8 cellular contexts compared by ENCODE assay signal in the genomic region with DNA sequence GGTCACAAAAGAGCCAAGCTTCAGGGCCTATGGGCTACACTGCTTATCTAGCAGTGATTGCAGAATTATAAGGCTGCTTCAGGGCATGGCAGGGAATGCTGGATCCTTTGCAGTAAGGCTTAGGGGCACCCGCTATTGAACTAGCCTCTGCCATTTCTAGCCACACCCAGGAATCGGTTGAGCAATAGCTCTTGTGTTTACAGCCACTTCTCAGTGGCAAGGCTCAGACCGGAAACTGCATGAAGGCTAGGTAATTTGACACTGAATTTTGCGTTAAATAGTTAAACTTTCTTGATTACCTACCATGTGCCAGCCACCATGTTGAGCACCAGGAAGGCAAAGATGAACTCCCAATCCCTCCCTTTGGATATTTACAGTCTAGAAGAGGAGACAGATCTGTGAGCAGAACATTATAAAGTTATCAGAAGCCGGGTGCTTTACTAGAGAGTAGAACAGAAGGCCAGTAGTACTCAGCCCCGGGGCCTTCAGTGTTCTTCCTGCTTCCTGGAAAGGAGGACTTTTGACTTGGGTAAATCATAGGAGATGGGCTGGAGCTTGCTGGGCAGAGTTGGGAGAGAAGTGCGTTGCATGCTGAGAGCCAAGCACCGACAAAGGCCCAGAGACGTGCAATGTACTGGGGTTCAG.
DNase-seq lines count a peak whose midpoint lies in the region; ATAC-seq and TF ChIP-seq lines count a peak whose summit lies in the region.

No MANE protein-coding gene starts in this region.

- H3K36me3 ChIP-seq in brain microvascular endothelial cell (replicated peaks) = no peaks in the 10 kb centered on the region

- H3K27me3 ChIP-seq in brain microvascular endothelial cell (replicated peaks) = no peaks in the 10 kb centered on the region

- intact Hi-C loops in dendritic cell treated with granulocyte-macrophage colony-stimulating factor and Interleukin-4, amounts not matched to agents 40 ng/mL and 50 ng/mL, for 4 days (cut with micrococcal nuclease) = no loop called here

- H3K27ac Mint-ChIP-seq in dendritic cell treated with granulocyte-macrophage colony-stimulating factor and Interleukin-4, amounts not matched to agents 40 ng/mL and 50 ng/mL, for 4 days = peak overlapping the region; percentile 78

- peak; percentile 37 for ATAC-seq in omental fat pad (ENCODE audit: low FRiP score)
- ATAC-seq in HG03025 (IDR thresholded peaks at IDR 0.05; ENCODE audit: low FRiP score, unreplicated experiment) = no peak

- TF ChIP-seq CTCF in omental fat pad (IDR thresholded peaks at IDR 0.05) (no peak), brain microvascular endothelial cell (IDR thresholded peaks at IDR 0.05; ENCODE audit: low read depth, low read length, missing control alignments) (no peak)

- no peak overlapping the region for H3K27ac ChIP-seq in brain microvascular endothelial cell

- H3K4me1 Mint-ChIP-seq in dendritic cell treated with granulocyte-macrophage colony-stimulating factor and Interleukin-4, amounts not matched to agents 40 ng/mL and 50 ng/mL, for 4 days (ENCODE audit: low read depth) = peaks cover 60% of the 10 kb centered on the region

- no peaks in the 10 kb centered on the region for H3K27me3 Mint-ChIP-seq in dendritic cell treated with granulocyte-macrophage colony-stimulating factor and Interleukin-4, amounts not matched to agents 40 ng/mL and 50 ng/mL, for 4 days

- H3K36me3 Mint-ChIP-seq in dendritic cell treated with granulocyte-macrophage colony-stimulating factor and Interleukin-4, amounts not matched to agents 40 ng/mL and 50 ng/mL, for 4 days (ENCODE audit: low read depth) = no peaks in the 10 kb centered on the region

- peak overlapping the region; percentile 41 for H3K4me3 Mint-ChIP-seq in dendritic cell treated with granulocyte-macrophage colony-stimulating factor and Interleukin-4, amounts not matched to agents 40 ng/mL and 50 ng/mL, for 4 days

- H3K4me3 ChIP-seq in brain microvascular endothelial cell (ENCODE audit: low read depth, low read length) = no peak overlapping the region

- no peaks in the 10 kb centered on the region for H3K9me3 Mint-ChIP-seq in dendritic cell treated with granulocyte-macrophage colony-stimulating factor and Interleukin-4, amounts not matched to agents 40 ng/mL and 50 ng/mL, for 4 days

- peak; percentile 89 for DNase-seq in H4 (ENCODE audit: low spot score)
- peak; percentile 67 for DNase-seq in NCI-H2196 (lab: John Stamatoyannopoulos, UW; ENCODE audit: unreplicated experiment)
- DNase-seq in omental fat pad (ENCODE audit: low spot score) = no peak
- no peak for DNase-seq in C1 segment of cervical spinal cord (lab: John Stamatoyannopoulos, UW)
- DNase-seq in brain microvascular endothelial cell = no peak
- no peak for DNase-seq in activated gamma-delta T cell treated with Interleukin-2 at 50 U/mL for 16 hours

- in situ Hi-C loops in brain microvascular endothelial cell (cut with HindIII; ENCODE audit: low pct_ligation_motif_present, low sequenced_read_pairs) = no loop called here

Comparison
In these comparisons a context has a peak if more than half of its experiments do, and no peak if none do; other contexts are left out.
1. DNase-seq: peak in H4 (single experiment) and NCI-H2196 (single experiment); none in omental fat pad (single experiment), C1 segment of cervical spinal cord (0 of 14), brain microvascular endothelial cell (single experiment) and activated gamma-delta T cell treated with Interleukin-2 at 50 U/mL for 16 hours (single experiment).